25 cellular contexts compared by ENCODE assay signal in the genomic region with DNA sequence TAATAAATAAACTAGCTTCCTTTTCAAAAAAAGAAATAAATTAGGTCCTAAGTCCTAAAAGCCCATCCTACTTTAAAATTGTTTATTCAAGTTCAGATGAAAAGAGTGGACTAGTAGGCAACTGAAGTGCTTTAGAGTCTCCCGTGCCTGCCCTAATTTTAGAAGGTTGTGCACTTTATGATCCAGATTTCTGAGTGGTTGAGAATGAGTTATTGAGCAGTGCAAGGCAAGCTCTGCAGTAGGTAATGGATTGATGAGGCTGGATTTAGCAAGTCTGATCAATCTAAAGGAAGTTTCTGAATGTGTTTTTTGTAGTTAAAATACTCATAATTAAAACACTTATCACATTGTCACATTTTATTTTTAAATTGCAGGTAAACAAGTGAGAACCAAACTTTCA.
"Had no signal": no experiment of that assay in that cellular context is flagged by ENCODE, and none has a peak within 500 bp of the region (broad histone marks: within the 10 kb centered on the region; RNA-seq: fewer than 3 reads in every experiment).

No MANE protein-coding gene starts in this region.

- H3K27ac ChIP-seq: dorsolateral prefrontal cortex, hepatocyte, parathyroid adenoma, testis, tibial nerve, upper lobe of left lung had no signal

- H3K4me3 Mint-ChIP-seq: mesothelial cell of epicardium; naive B cell; natural killer cell treated with Interleukin-12 subunit alpha and Interleukin-12 subunit beta and Interleukin-15 and Interleukin-18, amount 100 ng/mL, for 72 hours; neural crest cell had no signal

- ATAC-seq: left lobe of liver; mucosa of descending colon; natural killer cell treated with Interleukin-12 subunit alpha and Interleukin-12 subunit beta and Interleukin-15 and Interleukin-18, amount 100 ng/mL, for 72 hours; sciatic nerve had no signal

- H3K4me1 ChIP-seq: parathyroid adenoma, testis, tibial nerve had no signal

- H3K27me3 ChIP-seq: dorsolateral prefrontal cortex, hepatocyte, testis, tibial nerve, upper lobe of left lung had no signal

- H3K27ac Mint-ChIP-seq: mesothelial cell of epicardium; natural killer cell treated with Interleukin-12 subunit alpha and Interleukin-12 subunit beta and Interleukin-15 and Interleukin-18, amount 100 ng/mL, for 72 hours; progenitor cell of endocrine pancreas had no signal

- H3K9me3 Mint-ChIP-seq: mesothelial cell of epicardium; naive B cell; natural killer cell treated with Interleukin-12 subunit alpha and Interleukin-12 subunit beta and Interleukin-15 and Interleukin-18, amount 100 ng/mL, for 72 hours; neural crest cell had no signal

- H3K4me3 ChIP-seq: dorsolateral prefrontal cortex, hepatocyte, mucosa of descending colon, smooth muscle cell, testis, tibial nerve, upper lobe of left lung had no signal

- H3K4me1 Mint-ChIP-seq: mesothelial cell of epicardium, neural crest cell had no signal

- H3K9me3 ChIP-seq: mucosa of descending colon, testis, tibial nerve, upper lobe of left lung had no signal

- H3K27me3 Mint-ChIP-seq: naive B cell; natural killer cell treated with Interleukin-12 subunit alpha and Interleukin-12 subunit beta and Interleukin-15 and Interleukin-18, amount 100 ng/mL, for 72 hours; progenitor cell of endocrine pancreas had no signal

- DNase-seq: dorsolateral prefrontal cortex; effector CD4-positive, alpha-beta T cell; head of caudate nucleus; kidney; mesenchymal stem cell; mucosa of descending colon; naive B cell; stimulated activated CD4-positive, alpha-beta T cell treated with anti-CD3 and anti-CD28 coated beads, Interleukin-12 subunit alpha, Interleukin-12 subunit beta, amount 100 ng/mL, for 4 hours; stimulated activated CD4-positive, alpha-beta T cell treated with anti-CD3 and anti-CD28 coated beads, Interleukin-1b, Interleukin-23, amount 100 ng/mL, for 48 hours; stimulated activated CD4-positive, alpha-beta T cell treated with anti-CD3 and anti-CD28 coated beads, Interleukin-4, amount 100 ng/mL, for 1 hour; stimulated activated CD8-positive, alpha-beta memory T cell treated with anti-CD3 and anti-CD28 coated beads, Interleukin-4, amount 100 ng/mL, for 48 hours; stimulated activated naive CD4-positive, alpha-beta T cell; substantia nigra; testis; upper lobe of left lung had no signal
